ENCODE assay signal across 12 cellular contexts in the genomic region with DNA sequence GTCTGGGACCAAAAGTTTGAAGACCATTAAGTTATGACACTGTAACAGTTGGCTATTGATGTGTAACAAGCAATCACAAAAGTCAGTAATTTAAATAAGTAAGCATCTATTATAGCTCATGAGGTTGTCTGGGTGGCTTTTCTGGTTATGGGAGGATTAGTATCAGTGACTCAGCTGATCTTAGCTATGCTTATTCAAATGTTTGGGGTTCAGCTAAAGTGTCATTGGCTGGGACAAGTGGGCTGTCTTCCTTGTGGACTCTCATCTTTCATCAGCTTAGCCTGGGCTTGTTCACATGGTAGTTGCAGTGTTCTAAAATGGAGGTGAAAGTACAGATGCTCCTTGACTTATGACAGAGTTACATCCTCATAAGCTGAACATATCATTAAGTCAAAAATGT.
"Had no signal": no experiment of that assay in that cellular context is flagged by ENCODE, and none has a peak within 500 bp of the region (broad histone marks: within the 10 kb centered on the region; RNA-seq: fewer than 3 reads in every experiment).

No MANE protein-coding gene starts in this region.

- DNase-seq: effector memory CD8-positive, alpha-beta T cell; heart left ventricle; hypothalamus; islet precursor cell; natural killer cell; sigmoid colon; small intestine; stimulated activated CD4-positive, alpha-beta T cell treated with anti-CD3 and anti-CD28 coated beads, Interleukin-12 subunit alpha, Interleukin-12 subunit beta, amount 100 ng/mL, for 4 hours; stimulated activated naive CD4-positive, alpha-beta T cell treated with Interleukin-2 at 50 U/mL for 16 hours; trophoblast cell had no signal

- H3K27ac ChIP-seq: heart left ventricle, right atrium auricular region, sigmoid colon had no signal

- H3K4me3 ChIP-seq: heart left ventricle, right atrium auricular region, sigmoid colon had no signal

- ATAC-seq: effector memory CD8-positive, alpha-beta T cell; heart left ventricle; left lobe of liver; natural killer cell had no signal

- H3K27me3 ChIP-seq: heart left ventricle, right atrium auricular region, sigmoid colon had no signal

- H3K4me1 ChIP-seq: heart left ventricle, right atrium auricular region, sigmoid colon had no signal

- H3K9me3 ChIP-seq: sigmoid colon had no signal
